In the genomic region with DNA sequence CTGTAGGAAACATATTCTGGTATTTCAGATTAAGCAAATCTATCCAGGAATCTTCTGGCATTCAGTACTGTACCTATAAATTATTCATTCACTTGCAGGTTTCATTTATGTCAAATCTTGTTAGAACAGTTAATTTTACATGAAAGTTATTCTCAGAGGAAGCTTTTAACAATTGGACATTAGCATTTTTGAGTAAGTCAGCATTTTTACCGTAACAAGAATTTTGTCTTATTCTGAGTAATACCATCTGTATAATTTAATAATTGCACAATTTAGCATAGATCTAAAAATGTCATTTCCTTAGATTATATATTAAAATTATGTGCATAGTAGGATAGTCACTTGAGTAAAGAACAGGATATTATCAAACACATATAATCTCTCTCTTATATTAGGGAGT, we compare ENCODE assay signal across 32 cellular contexts.
"Had no signal": no experiment of that assay in that cellular context is flagged by ENCODE, and none has a peak within 500 bp of the region (broad histone marks: within the 10 kb centered on the region; RNA-seq: fewer than 3 reads in every experiment).

No MANE protein-coding gene starts in this region.

- FAIRE-seq: astrocyte had no signal

- H3K4me3 ChIP-seq: adrenal gland, body of pancreas, breast epithelium had no signal

- H3K36me3 ChIP-seq: adrenal gland, brain microvascular endothelial cell, breast epithelium had no signal

- H3K9me3 ChIP-seq: adrenal gland, body of pancreas had no signal

- ATAC-seq: activated CD8-positive, alpha-beta T cell treated with anti-CD3 and anti-CD28 coated beads for 36 hours; activated naive CD4-positive, alpha-beta T cell treated with anti-CD3 and anti-CD28 coated beads, Interleukin-2, amount 50 U/mL, for 72 hours; activated T-cell treated with anti-CD3 and anti-CD28 coated beads, Interleukin-2, amount 50 U/mL, for 4 hours; activated T-cell treated with anti-CD3 and anti-CD28 coated beads, Interleukin-2, amount 50 U/mL, for 72 hours; activated T-helper 17 cell treated with anti-CD3 and anti-CD28 coated beads, Interleukin-2, amount 50 U/mL, for 72 hours; body of pancreas had no signal

- H3K27me3 ChIP-seq: adrenal gland, body of pancreas, brain microvascular endothelial cell, breast epithelium had no signal

- H3K27ac ChIP-seq: adrenal gland, body of pancreas, brain microvascular endothelial cell, breast epithelium, VCaP had no signal

- DNase-seq: activated B cell treated with CpG ODN at 0.5 μM for 24 hours; activated CD4-positive, alpha-beta memory T cell treated with anti-CD3 and anti-CD28 coated beads for 36 hours; activated CD4-positive, alpha-beta T cell treated with anti-CD3 and anti-CD28 coated beads for 4 hours; activated CD4-positive, alpha-beta T cell treated with anti-CD3 and anti-CD28 coated beads, Interleukin-2, amount 10 ng/mL, durations not matched to agents 24 days and 14 days; activated CD4-positive, alpha-beta T cell treated with anti-CD3 and anti-CD28 coated beads, Interleukin-2, amount 50 U/mL, for 1 hour; activated CD4-positive, alpha-beta T cell treated with anti-CD3 and anti-CD28 coated beads, Interleukin-2, amount 50 U/mL, for 4 hours; activated CD4-positive, CD25-positive, alpha-beta regulatory T cell treated with anti-CD3 and anti-CD28 coated beads, Interleukin-2, amount 50 U/mL, for 72 hours; activated CD8-positive, alpha-beta memory T cell treated with anti-CD3 and anti-CD28 coated beads, Interleukin-2, amount 50 U/mL, for 4 hours; activated CD8-positive, alpha-beta T cell treated with anti-CD3 and anti-CD28 coated beads for 36 hours; activated effector memory CD4-positive, alpha-beta T cell treated with anti-CD3 and anti-CD28 coated beads, Interleukin-2, amount 50 U/mL, for 16 hours; activated gamma-delta T cell treated with Interleukin-2 at 50 U/mL for 16 hours; activated naive CD4-positive, alpha-beta T cell; activated naive CD4-positive, alpha-beta T cell treated with anti-CD3 and anti-CD28 coated beads for 36 hours; activated naive CD4-positive, alpha-beta T cell treated with anti-CD3 and anti-CD28 coated beads, Interleukin-2, amount 50 U/mL, for 16 hours; activated naive CD8-positive, alpha-beta T cell treated with anti-CD3 and anti-CD28 coated beads for 36 hours; activated T-cell treated with anti-CD3 and anti-CD28 coated beads for 4 hours; activated T-cell treated with anti-CD3 and anti-CD28 coated beads, Interleukin-2, amount 50 U/mL, for 1 hour; activated T-cell treated with anti-CD3 and anti-CD28 coated beads, Interleukin-2, amount 50 U/mL, for 4 hours; activated T-cell treated with anti-CD3 and anti-CD28 coated beads, Interleukin-2, amount 50 U/mL, for 72 hours; adrenal gland; amniotic stem cell; aorta; body of pancreas; brain microvascular endothelial cell; central memory CD4-positive, alpha-beta T cell; T-helper 2 cell; T-helper 9 cell had no signal

- H3K4me1 ChIP-seq: adrenal gland, body of pancreas, breast epithelium had no signal
